ENCODE assay signal across 11 cellular contexts in genomic region chr2:23541453-23542334, GRCh38.
DNase-seq lines count a peak whose midpoint lies in the region; ATAC-seq, FAIRE-seq and TF ChIP-seq lines count a peak whose summit lies in the region.
"Had no signal": no experiment of that assay in that cellular context is flagged by ENCODE, and none has a peak within 500 bp of the region (broad histone marks: within the 10 kb centered on the region; RNA-seq: fewer than 3 reads in every experiment).

No MANE protein-coding gene starts in this region.

- no peak for TF ChIP-seq CTCF in fibroblast of villous mesenchyme (IDR thresholded peaks at IDR 0.05; ENCODE audit: insufficient read depth, low read depth, low read length)
- no peak for TF ChIP-seq CTCF in HepG2 (CRISPR knock-in tag; IDR thresholded peaks at IDR 0.05)
- no peak for TF ChIP-seq CTCF in kidney (IDR thresholded peaks at IDR 0.05; ENCODE audit: borderline replicate concordance, extremely low read depth, insufficient read depth)

- H3K4me2 ChIP-seq in GM23248 (ENCODE audit: unreplicated experiment), result peak overlapping the region; percentile 42
- H3K4me2 ChIP-seq in HepG2 (ENCODE audit: low read depth, low read length), result no peak overlapping the region

- DNase-seq in GM23248 (peak; percentile 49), NCI-H446 treated with DMSO at 0.1 percent for 48 hours (lab: John Stamatoyannopoulos, UW) (peak; percentile 78), fibroblast of villous mesenchyme (ENCODE audit: low read depth) (peak; percentile 67), retina (peak; percentile 53), HepG2 (ENCODE audit: low spot score) (no peak), glomerular visceral epithelial cell (ENCODE audit: extremely low spot score) (no peak), kidney (no peak)
- no peak for DNase-seq in activated naive CD4-positive, alpha-beta T cell treated with anti-CD3 and anti-CD28 coated beads, Interleukin-2, amount 50 U/mL, for 72 hours (ENCODE audit: low spot score in 2 of 2)
- DNase-seq: OCI-M1; stimulated activated CD4-positive, alpha-beta T cell treated with anti-CD3 and anti-CD28 coated beads, Interleukin-4, amount 100 ng/mL, for 24 hours had no signal

- H3K9me3 ChIP-seq in GM23248 (ENCODE audit: low read depth) (no peaks in the 10 kb centered on the region), HepG2 (ENCODE audit: low read length) (no peaks in the 10 kb centered on the region), kidney (ENCODE audit: control insufficient read depth in 1 of 2, low read length in 2 of 2) (no peaks in the 10 kb centered on the region)

- no peaks in the 10 kb centered on the region for H3K36me3 Mint-ChIP-seq in activated naive CD4-positive, alpha-beta T cell treated with anti-CD3 and anti-CD28 coated beads, Interleukin-2, amount 50 U/mL, for 72 hours
- H3K36me3 Mint-ChIP-seq: natural killer cell treated with Interleukin-12 subunit alpha and Interleukin-12 subunit beta and Interleukin-15 and Interleukin-18, amount 100 ng/mL, for 72 hours had no signal

- H3F3A ChIP-seq in GM23248 (ENCODE audit: insufficient read depth), result no peaks in the 10 kb centered on the region

- H3K79me2 ChIP-seq in GM23248 (ENCODE audit: insufficient read depth), result no peaks in the 10 kb centered on the region
- no peaks in the 10 kb centered on the region for H3K79me2 ChIP-seq in HepG2 (ENCODE audit: insufficient read depth, low read length)

- no peaks in the 10 kb centered on the region for H3K36me3 ChIP-seq in GM23248 (ENCODE audit: low read depth)
- H3K36me3 ChIP-seq in HepG2 (replicated peaks in 1 of 2; ENCODE audit: control insufficient read depth in 1 of 2, insufficient read depth in 2 of 2, low read length in 2 of 2), result no peaks in the 10 kb centered on the region
- no peaks in the 10 kb centered on the region for H3K36me3 ChIP-seq in kidney (ENCODE audit: control insufficient read depth in 1 of 2, insufficient read depth in 2 of 2, low read length in 2 of 2)

- intact Hi-C loops in HepG2 (cut with micrococcal nuclease; ENCODE audit: unreplicated experiment) (no loop called here), kidney (cut with DNase I) (no loop called here)

- no TSS peak for BruUV-seq in HepG2 (replicated peaks; lab: Mats Ljungman, UMichigan)

- H3K4me3 ChIP-seq in GM23248 (no peak overlapping the region), fibroblast of villous mesenchyme (ENCODE audit: low read depth, low read length) (no peak overlapping the region), HepG2 (replicated peaks in 1 of 3; ENCODE audit: insufficient read depth in 1 of 3, low read depth in 2 of 3, low read length in 3 of 3) (no peak overlapping the region), kidney (ENCODE audit: low read length in 2 of 2) (no peak overlapping the region)

- no peak for TF ChIP-seq RAD21 in HepG2 (CRISPR knock-in tag; IDR thresholded peaks at IDR 0.05)

- H3K4me1 ChIP-seq in GM23248 (ENCODE audit: insufficient read depth) (peaks cover 29% of the 10 kb centered on the region), HepG2 (ENCODE audit: insufficient read depth, low read length) (no peaks in the 10 kb centered on the region), kidney (ENCODE audit: control insufficient read depth in 1 of 2, insufficient read depth in 1 of 2, low read depth in 1 of 2, low read length in 2 of 2) (peaks cover 0 to 2% of the 10 kb centered on the region in 2 donors)

- H3K27ac Mint-ChIP-seq in activated naive CD4-positive, alpha-beta T cell treated with anti-CD3 and anti-CD28 coated beads, Interleukin-2, amount 50 U/mL, for 72 hours, result no peak overlapping the region
- H3K27ac Mint-ChIP-seq: natural killer cell treated with Interleukin-12 subunit alpha and Interleukin-12 subunit beta and Interleukin-15 and Interleukin-18, amount 100 ng/mL, for 72 hours had no signal

- CTCF ChIA-PET in HepG2 (lab: Yijun Ruan, JAX; ENCODE audit: low intra/inter-chr PET ratio, low total read pairs), result no interaction called here

- POLR2A ChIA-PET in HepG2 (lab: Yijun Ruan, JAX), result no interaction called here

- no peak overlapping the region for H3K9ac ChIP-seq in GM23248
- H3K9ac ChIP-seq in HepG2 (ENCODE audit: insufficient read depth, low read depth, low read length), result no peak overlapping the region
- no peak overlapping the region for H3K9ac ChIP-seq in kidney (ENCODE audit: low read length in 2 of 2)

- in situ Hi-C loops in GM23248 (cut with MboI) (no loop called here), HepG2 (cut with HindIII; ENCODE audit: extremely low pct_ligation_motif_present, low pct_unique_long_range_greater_than_20kb) (no loop called here)

- no peak for TF ChIP-seq POLR2A in HepG2 (IDR thresholded peaks at IDR 0.05; ENCODE audit: insufficient read depth in 1 of 2, low read depth in 2 of 2, low read length in 2 of 2)

- H3K27me3 ChIP-seq in GM23248 (replicated peaks; ENCODE audit: insufficient read depth) (no peaks in the 10 kb centered on the region), HepG2 (ENCODE audit: control insufficient read depth in 1 of 2, insufficient read depth in 2 of 2, low read length in 2 of 2) (peaks cover 1 to 54% of the 10 kb centered on the region in 2 experiments; a peak in 3 of 5 replicates)

- TF ChIP-seq EP300 in HepG2 (IDR thresholded peaks at IDR 0.05; ENCODE audit: low read depth in 2 of 2, low read length in 2 of 2), result no peak
- no peak for TF ChIP-seq EP300 in HepG2 (CRISPR knock-in tag; IDR thresholded peaks at IDR 0.05; ENCODE audit: borderline replicate concordance)

- H4K20me1 ChIP-seq in GM23248 (ENCODE audit: insufficient read depth), result no peaks in the 10 kb centered on the region
- no peaks in the 10 kb centered on the region for H4K20me1 ChIP-seq in HepG2 (ENCODE audit: insufficient read depth, low read length)

- no peak for ATAC-seq in HepG2
- no peak for ATAC-seq in activated naive CD4-positive, alpha-beta T cell treated with anti-CD3 and anti-CD28 coated beads, Interleukin-2, amount 50 U/mL, for 72 hours
- ATAC-seq: natural killer cell treated with Interleukin-12 subunit alpha and Interleukin-12 subunit beta and Interleukin-15 and Interleukin-18, amount 100 ng/mL, for 72 hours had no signal

- 29 to 36% methylated on average over 7 to 8 of the region's 8 CpGs for WGBS in GM23248 (ENCODE audit: low coverage in 1 of 2, low lambda C conversion rate in 2 of 2, missing lambda C conversion rate in 2 of 2), 2 experiments
- WGBS in HepG2 (ENCODE audit: low lambda C conversion rate), result 52% methylated on average over 8 of the region's 8 CpGs

- no peak overlapping the region for H2AFZ ChIP-seq in GM23248
- H2AFZ ChIP-seq in HepG2 (ENCODE audit: low read length), result no peak overlapping the region

- H3K9me2 ChIP-seq in GM23248 (ENCODE audit: insufficient read depth), result no peaks in the 10 kb centered on the region

- FAIRE-seq in HepG2 (lab: Jason Lieb, UNC), result no peak
- FAIRE-seq in kidney (lab: Jason Lieb, UNC), result no peak

- no peaks in the 10 kb centered on the region for H3K9me3 Mint-ChIP-seq in activated naive CD4-positive, alpha-beta T cell treated with anti-CD3 and anti-CD28 coated beads, Interleukin-2, amount 50 U/mL, for 72 hours
- H3K9me3 Mint-ChIP-seq: natural killer cell treated with Interleukin-12 subunit alpha and Interleukin-12 subunit beta and Interleukin-15 and Interleukin-18, amount 100 ng/mL, for 72 hours had no signal

- H3K27ac ChIP-seq in GM23248 (peak overlapping the region; percentile 10; the same call in 1 of the 2 replicates), HepG2 (ENCODE audit: extremely low read length, insufficient read depth, low read length) (no peak overlapping the region), kidney (ENCODE audit: low read depth in 2 of 2, low read length in 2 of 2) (no peak overlapping the region)

TF ChIP-seq in HepG2, 621 proteins besides CTCF, POLR2A, EP300 and RAD21:
- TF ChIP-seq ZFAT (CRISPR knock-in tag; conservative IDR thresholded peaks at IDR 0.05) (no peak), MTF1 (CRISPR knock-in tag; IDR thresholded peaks at IDR 0.05) (no peak), ZSCAN31 (CRISPR knock-in tag; IDR thresholded peaks at IDR 0.05; ENCODE audit: low read depth) (no peak), SRSF1 (optimal IDR thresholded peaks at IDR 0.05; ENCODE audit: low read depth, low read length) (no peak), HOMEZ (CRISPR knock-in tag; IDR thresholded peaks at IDR 0.05; ENCODE audit: low read depth) (no peak), ZNF589 (CRISPR knock-in tag; conservative IDR thresholded peaks at IDR 0.05) (no peak), PRMT3 (CRISPR knock-in tag; IDR thresholded peaks at IDR 0.05; ENCODE audit: borderline replicate concordance, low read depth) (no peak), TIGD3 (CRISPR knock-in tag; IDR thresholded peaks at IDR 0.05; ENCODE audit: borderline replicate concordance) (no peak), ZNF546 (CRISPR knock-in tag; conservative IDR thresholded peaks at IDR 0.05) (no peak)

Comparison
In these comparisons a context has a peak if more than half of its experiments do, and no peak if none do; other contexts are left out.
1. DNase-seq: peak in GM23248 (single experiment), NCI-H446 treated with DMSO at 0.1 percent for 48 hours (single experiment), fibroblast of villous mesenchyme (single experiment) and retina (single experiment); none in HepG2 (single experiment), glomerular visceral epithelial cell (single experiment), kidney (single experiment) and activated naive CD4-positive, alpha-beta T cell treated with anti-CD3 and anti-CD28 coated beads, Interleukin-2, amount 50 U/mL, for 72 hours (0 of 2).